In genomic region chr22:38870312-38870741, GRCh38 we compare ENCODE assay signal across 8 cellular contexts. TPM values are rescaled to one million over a fixed set of nuclear protein-coding genes. Genes with fewer than 3 reads are reported as not detected.
DNase-seq lines count a peak whose midpoint lies in the region; ATAC-seq and TF ChIP-seq lines count a peak whose summit lies in the region.

No MANE protein-coding gene starts in this region.

- H3K4me1 ChIP-seq in CD8-positive, alpha-beta memory T cell (ENCODE audit: insufficient read depth, low read length): peaks cover 44% of the 10 kb centered on the region
- H3K4me1 ChIP-seq in left lung: peaks cover 14 to 43% of the 10 kb centered on the region in 2 donors

- no peaks in the 10 kb centered on the region for H3K27me3 ChIP-seq in CD8-positive, alpha-beta memory T cell (ENCODE audit: insufficient read depth, low read length, poor library complexity, severe bottlenecking)
- H3K27me3 ChIP-seq in left lung: no peaks in the 10 kb centered on the region

- peak; percentile 34 for ATAC-seq in HG02852 (IDR thresholded peaks at IDR 0.05; ENCODE audit: unreplicated experiment)
- peak; percentile 52 for ATAC-seq in left lung
- ATAC-seq in GM18498 (IDR thresholded peaks at IDR 0.05; ENCODE audit: unreplicated experiment): no peak

- intact Hi-C loops in dendritic cell treated with granulocyte-macrophage colony-stimulating factor and Interleukin-4, amounts not matched to agents 40 ng/mL and 50 ng/mL, for 4 days (cut with micrococcal nuclease): loop anchor here (1.0 to 10.0 kb wide), 5 partner anchors 57 to 434 kb away; no protein-coding TSS in a partner anchor
- intact Hi-C loops in left lung (cut with DNase I): loop anchor here in 1 of 2 donors (10.0 kb wide), 1 partner anchor 254 kb away; no protein-coding TSS in a partner anchor

- peak overlapping the region; percentile 84 to 95 (median 86) for H3K4me3 Mint-ChIP-seq in CD8-positive, alpha-beta memory T cell
- H3K4me3 Mint-ChIP-seq in dendritic cell treated with granulocyte-macrophage colony-stimulating factor and Interleukin-4, amounts not matched to agents 40 ng/mL and 50 ng/mL, for 4 days: peak overlapping the region; percentile 94

- no peak overlapping the region for H3K27ac ChIP-seq in CD8-positive, alpha-beta memory T cell (ENCODE audit: low read depth, low read length)
- peak overlapping the region in 1 of 2 donors; percentile 82 for H3K27ac ChIP-seq in left lung

- H3K9me3 Mint-ChIP-seq in CD8-positive, alpha-beta memory T cell: no peaks in the 10 kb centered on the region
- no peaks in the 10 kb centered on the region for H3K9me3 Mint-ChIP-seq in dendritic cell treated with granulocyte-macrophage colony-stimulating factor and Interleukin-4, amounts not matched to agents 40 ng/mL and 50 ng/mL, for 4 days

- H3K36me3 ChIP-seq in CD8-positive, alpha-beta memory T cell (ENCODE audit: insufficient read depth, low read length): peaks cover 5% of the 10 kb centered on the region
- H3K36me3 ChIP-seq in left lung: peaks cover 0 to 35% of the 10 kb centered on the region in 2 donors

- H3K36me3 Mint-ChIP-seq in CD8-positive, alpha-beta memory T cell: peaks cover 0 to 42% (median 0%) of the 10 kb centered on the region in 3 donors
- peaks cover 73% of the 10 kb centered on the region for H3K36me3 Mint-ChIP-seq in dendritic cell treated with granulocyte-macrophage colony-stimulating factor and Interleukin-4, amounts not matched to agents 40 ng/mL and 50 ng/mL, for 4 days (ENCODE audit: low read depth)

- TF ChIP-seq CTCF in left lung (IDR thresholded peaks at IDR 0.05): peak; percentile 83 to 89

- CTCF ChIA-PET in CD8-positive, alpha-beta memory T cell (lab: Charles Lee): interaction anchor here (0.6 to 4.1 kb wide), 48 partner anchors 9 to 659 kb away, joined by 3 to 114 read pairs (median 4); partner anchors contain the start of genes APOBEC3B, APOBEC3H, CBX7 and NPTXR

- H3K4me1 Mint-ChIP-seq in CD8-positive, alpha-beta memory T cell: peaks cover 41 to 64% (median 50%) of the 10 kb centered on the region in 3 donors
- peaks cover 59% of the 10 kb centered on the region for H3K4me1 Mint-ChIP-seq in dendritic cell treated with granulocyte-macrophage colony-stimulating factor and Interleukin-4, amounts not matched to agents 40 ng/mL and 50 ng/mL, for 4 days (ENCODE audit: low read depth)

- peaks cover 0 to 4% of the 10 kb centered on the region in 2 donors for H3K27me3 Mint-ChIP-seq in CD8-positive, alpha-beta memory T cell
- peaks cover 18% of the 10 kb centered on the region for H3K27me3 Mint-ChIP-seq in dendritic cell treated with granulocyte-macrophage colony-stimulating factor and Interleukin-4, amounts not matched to agents 40 ng/mL and 50 ng/mL, for 4 days

- H3K27ac Mint-ChIP-seq in CD8-positive, alpha-beta memory T cell: peak overlapping the region; percentile 81 to 99 (median 88)
- peak overlapping the region; percentile 98 for H3K27ac Mint-ChIP-seq in dendritic cell treated with granulocyte-macrophage colony-stimulating factor and Interleukin-4, amounts not matched to agents 40 ng/mL and 50 ng/mL, for 4 days

- no peaks in the 10 kb centered on the region for H3K9me3 ChIP-seq in CD8-positive, alpha-beta memory T cell (ENCODE audit: low read length)
- no peaks in the 10 kb centered on the region for H3K9me3 ChIP-seq in left lung

- POLR2A ChIA-PET in CD8-positive, alpha-beta memory T cell (lab: Charles Lee): interaction anchor here (0.7 to 2.4 kb wide), 4 partner anchors 27 to 449 kb away, joined by 3 to 8 read pairs (median 5); partner anchors contain the start of genes NPTXR and RPL3

- H3K4me3 ChIP-seq in CD8-positive, alpha-beta memory T cell (ENCODE audit: low read length): peak overlapping the region; percentile 50
- peak overlapping the region; percentile 69 to 88 for H3K4me3 ChIP-seq in left lung

- DNase-seq in CD8-positive, alpha-beta memory T cell: peak; percentile 74 to 89 (median 78)
- DNase-seq in NCI-H748 (lab: John Stamatoyannopoulos, UW; ENCODE audit: unreplicated experiment) (peak; percentile 79), left lung (peak; percentile 90 to 94)
- peak; percentile 89 for DNase-seq in activated CD4-positive, alpha-beta T cell treated with anti-CD3 and anti-CD28 coated beads, Interleukin-2, amount 50 U/mL, for 1 hour
- DNase-seq in stimulated activated CD4-positive, alpha-beta T cell treated with anti-CD3 and anti-CD28 coated beads, Interleukin-1b, Interleukin-23, amount 100 ng/mL, for 48 hours: peak; percentile 86

RNA-seq across cellular contexts. Expression of gene CBX6, which starts 1.7 kb away (rescaled TPM):
- 100 to 1,000 TPM; 159 to 171 TPM for total RNA-seq in CD8-positive, alpha-beta memory T cell
- polyA plus RNA-seq in CD8-positive, alpha-beta memory T cell: 10.8 TPM
- total RNA-seq in left lung: 10 to 100 TPM; 63.0 to 80.0 TPM

RNA-seq across cellular contexts. Expression of gene NPTXR, which starts 26.5 kb away (rescaled TPM):
- 1 to 10 TPM; 5.9 to 6.3 TPM for total RNA-seq in CD8-positive, alpha-beta memory T cell
- 1.0 TPM for polyA plus RNA-seq in CD8-positive, alpha-beta memory T cell
- total RNA-seq in left lung: 1 to 10 TPM; 4.5 to 5.3 TPM
